In genomic region chr9:111525056-111525977, GRCh38 we compare ENCODE assay signal across 8 cellular contexts. TPM values are rescaled to one million over a fixed set of nuclear protein-coding genes. Genes with fewer than 3 reads are reported as not detected.
A peak's percentile ranks its signal among the peaks of the same experiment; 100 is the strongest.
DNase-seq lines count a peak whose midpoint lies in the region; ATAC-seq, FAIRE-seq and TF ChIP-seq lines count a peak whose summit lies in the region.

Gene ZNF483 (plus strand): TSS chr9:111525179. CDS start chr9:111527396, 2,217 bp downstream.

- intact Hi-C loops in colonic mucosa (cut with DNase I) = no loop called here

- peak; percentile 73 to 89 for DNase-seq in A549 (ENCODE audit: low read depth in 1 of 2, low spot score in 1 of 2)
- peak; percentile 91 for DNase-seq in NCI-H2196 (lab: John Stamatoyannopoulos, UW; ENCODE audit: unreplicated experiment)
- DNase-seq in activated CD4-positive, alpha-beta T cell treated with anti-CD3 and anti-CD28 coated beads, Interleukin-2, amount 50 U/mL, for 24 hours (ENCODE audit: low read depth in 1 of 2, low spot score in 1 of 2) = peak; percentile 43 to 45
- DNase-seq in colonic mucosa = peak; percentile 72
- peak; percentile 48 for DNase-seq in kidney glomerular epithelial cell (lab: John Stamatoyannopoulos, UW)
- DNase-seq in stimulated activated CD4-positive, alpha-beta T cell treated with anti-CD3 and anti-CD28 coated beads, Interleukin-12 subunit alpha, Interleukin-12 subunit beta, amount 100 ng/mL, for 24 hours (ENCODE audit: low read depth in 2 of 2) = peak; percentile 46 to 56

- no peaks in the 10 kb centered on the region for H3K36me3 ChIP-seq in colonic mucosa

- POLR2A ChIA-PET in A549 (lab: Yijun Ruan, JAX) = interaction anchor here (0.9 to 1.4 kb wide), 3 partner anchors 42 to 106 kb away, joined by 3 to 5 read pairs (median 4); partner anchors contain the start of genes DNAJC25 and ECPAS

- H3K27me3 ChIP-seq in colonic mucosa = no peaks in the 10 kb centered on the region

- peak within 1 kb of the TSS; percentile 35 to 74 for H3K9ac ChIP-seq in colonic mucosa (ENCODE audit: low read depth in 2 of 2, low read length in 2 of 2)

- H3K27ac ChIP-seq in A549 (peak within 1 kb of the TSS; percentile 76 to 77), colonic mucosa (no peak within 1 kb of the TSS)

- 4% methylated on average over 57 of the region's 66 CpGs for WGBS in A549 (ENCODE audit: missing lambda C conversion rate)

- CTCF ChIA-PET in A549 (lab: Yijun Ruan, JAX) = interaction anchor here (1.2 kb wide), 1 partner anchor 8 kb away, joined by 11 read pairs; no protein-coding TSS in a partner anchor

- TF ChIP-seq CTCF in A549 (IDR thresholded peaks at IDR 0.05) (no peak), colonic mucosa (IDR thresholded peaks at IDR 0.05) (no peak)

- no peak for TF ChIP-seq RAD21 in A549 (conservative IDR thresholded peaks at IDR 0.05 in 1 of 2, IDR thresholded peaks at IDR 0.05 in 1 of 2)

- ATAC-seq in A549 = peak; percentile 90 to 96
- peak; percentile 65 for ATAC-seq in GM21515 (IDR thresholded peaks at IDR 0.05; ENCODE audit: unreplicated experiment)
- ATAC-seq in HG03439 (IDR thresholded peaks at IDR 0.05; ENCODE audit: unreplicated experiment) = no peak

- FAIRE-seq in A549 (lab: Jason Lieb, UNC) = peak; percentile 86

- peak within 1 kb of the TSS; percentile 97 for H3K4me2 ChIP-seq in A549

- H3K4me1 ChIP-seq in A549 (peaks cover 7% of the 10 kb centered on the region; the same call in 2 of the 3 replicates), colonic mucosa (peaks cover 7% of the 10 kb centered on the region)

- peak; percentile 60 for TF ChIP-seq POLR2A in A549 (IDR thresholded peaks at IDR 0.05; ENCODE audit: low read length)

- H3K4me3 ChIP-seq in A549 (peak within 1 kb of the TSS; percentile 64), colonic mucosa (peak within 1 kb of the TSS; percentile 75)

- H3K9me3 ChIP-seq in A549 = peaks cover 10% of the 10 kb centered on the region; the same call in 2 of the 3 replicates
- no peaks in the 10 kb centered on the region for H3K9me3 ChIP-seq in colonic mucosa

- TF ChIP-seq EP300 in A549 (IDR thresholded peaks at IDR 0.05) = no peak

TF ChIP-seq in A549, 52 proteins besides CTCF, POLR2A, EP300 and RAD21:
- TF ChIP-seq JUN (IDR thresholded peaks at IDR 0.05) (peak; percentile 25 to 38; a peak in 1 of 5 replicates), HOXB5 (CRISPR knock-in tag; IDR thresholded peaks at IDR 0.05) (no peak), MAX (IDR thresholded peaks at IDR 0.05) (peak; percentile 84), FOSL2 (IDR thresholded peaks at IDR 0.05) (no peak), FOSL2 (CRISPR knock-in tag; IDR thresholded peaks at IDR 0.05) (peak; percentile 59)

RNA-seq across cellular contexts. Expression of gene ZNF483, which starts in this region (rescaled TPM):
- polyA plus RNA-seq in A549 (2011; rRNA removed) = 2.7 and 2.8 TPM in 2 replicates
- 0.36 and 0.49 TPM in 2 replicates for polyA plus RNA-seq in A549 (2012; cell fraction: cytosol; rRNA removed)
- polyA plus RNA-seq in A549 (2012; cell fraction: nucleus; rRNA removed) = 0.13 and 0.22 TPM in 2 replicates
- polyA plus RNA-seq in A549 (2017; fragmentation: RNase III; extraction: RNeasy Plus Mini Kit Qiagen cat#74134 plus additional on column Dnase treatment) = 1.0 to 1.1 TPM (median 1.0 TPM) in 3 replicates
- 8.9 and 9.9 TPM in 2 replicates for polyA minus RNA-seq in A549 (2011; rRNA and poly(A)+ RNA removed)
- total RNA-seq in colonic mucosa = 1 to 10 TPM; 1.2 to 2.8 TPM
